ENCODE assay signal across 7 cellular contexts in genomic region chr6:31493550-31493874, GRCh38. TPM values are rescaled to one million over a fixed set of nuclear protein-coding genes. Genes with fewer than 3 reads are reported as not detected.
DNase-seq lines count a peak whose midpoint lies in the region; FAIRE-seq and TF ChIP-seq lines count a peak whose summit lies in the region.
"Not testable (repeated sequence)": the region's sequence is repeated elsewhere in the genome, so short reads cannot be mapped to it uniquely, and the experiment has no call there.
"Had no signal": no experiment of that assay in that cellular context is flagged by ENCODE, and none has a peak within 500 bp of the region (broad histone marks: within the 10 kb centered on the region; RNA-seq: fewer than 3 reads in every experiment).

No MANE protein-coding gene starts in this region.

- H3K4me2 ChIP-seq in OCI-LY1 (ENCODE audit: low read length) = peak overlapping the region; percentile 84
- H3K4me2 ChIP-seq in endothelial cell of umbilical vein (ENCODE audit: insufficient read depth, low read length) = peak overlapping the region; percentile 89

- POLR2A ChIA-PET in CD8-positive, alpha-beta memory T cell (lab: Charles Lee) = interaction anchor here (0.6 to 0.9 kb wide), 2 partner anchors 48 to 1824 kb away, joined by 3 read pairs; partner anchors contain the start of genes DDX39B and ZBTB22
- POLR2A ChIA-PET in endothelial cell of umbilical vein (lab: Charles Lee) = interaction anchor here (1.3 kb wide), 1 partner anchor 48 kb away, joined by 6 read pairs; the partner anchor contains the start of gene DDX39B

- H3K9ac ChIP-seq in OCI-LY1 (ENCODE audit: low read length) (peak overlapping the region; percentile 91), endothelial cell of umbilical vein (replicated peaks; ENCODE audit: extremely low read depth, insufficient read depth, low read length) (peak overlapping the region; percentile 75)

- H3K4me3 ChIP-seq in CD8-positive, alpha-beta memory T cell (ENCODE audit: low read length) = peak overlapping the region; percentile 93
- H3K4me3 ChIP-seq in OCI-LY1 (ENCODE audit: low read depth, low read length, poor library complexity, severe bottlenecking) = peak overlapping the region; percentile 95
- H3K4me3 ChIP-seq in endothelial cell of umbilical vein (replicated peaks in 1 of 3; ENCODE audit: insufficient read depth in 1 of 3, low read depth in 1 of 3, low read length in 3 of 3) = peak overlapping the region in 1 of 3 experiments; percentile 84
- peak overlapping the region; percentile 65 for H3K4me3 ChIP-seq in mesodermal cell (ENCODE audit: extremely low read depth, insufficient read depth, low read length, poor library complexity, severe bottlenecking)

- H3F3A ChIP-seq in OCI-LY1 (ENCODE audit: insufficient read depth, low read length) = not testable (repeated sequence)

- not testable (repeated sequence) for H3K36me3 ChIP-seq in CD8-positive, alpha-beta memory T cell (ENCODE audit: insufficient read depth, low read length); OCI-LY1 (ENCODE audit: insufficient read depth, low read length); endothelial cell of umbilical vein (ENCODE audit: control insufficient read depth in 2 of 2, extremely low read depth in 1 of 2, insufficient read depth in 2 of 2, low read length in 2 of 2); mesodermal cell (ENCODE audit: control insufficient read depth, insufficient read depth, low read length)

- dilution Hi-C loops in endothelial cell of umbilical vein (cut with MboI; ENCODE audit: extremely low pct_ligation_motif_present, low sequenced_read_pairs) = not testable (repeated sequence)

- H3K4me1 ChIP-seq in CD8-positive, alpha-beta memory T cell (ENCODE audit: insufficient read depth, low read length) = peaks cover 27% of the 10 kb centered on the region
- H3K4me1 ChIP-seq in OCI-LY1 (ENCODE audit: insufficient read depth, low read length, severe bottlenecking) = peaks cover 44% of the 10 kb centered on the region
- H3K4me1 ChIP-seq in endothelial cell of umbilical vein (ENCODE audit: control insufficient read depth, extremely low read depth, insufficient read depth, low read length) = peaks cover 20% of the 10 kb centered on the region
- not testable (repeated sequence) for H3K4me1 ChIP-seq in mesodermal cell (ENCODE audit: control insufficient read depth, insufficient read depth, low read length, poor library complexity, severe bottlenecking)

- not testable (repeated sequence) for TF ChIP-seq CTCF in OCI-LY1 (IDR thresholded peaks at IDR 0.05; ENCODE audit: low read length); endothelial cell of umbilical vein (IDR thresholded peaks at IDR 0.05; ENCODE audit: extremely low read depth in 1 of 2, insufficient read depth in 1 of 2, low read depth in 1 of 2, low read length in 2 of 2)

- intact Hi-C loops in activated naive CD4-positive, alpha-beta T cell treated with anti-CD3 and anti-CD28 coated beads for 36 hours (cut with micrococcal nuclease) = loop anchor here (1.0 to 10.0 kb wide), 6 partner anchors 54 to 701 kb away; partner anchors contain the start of genes GPSM3, NFKBIL1, PBX2 and PRRC2A
- intact Hi-C loops in endothelial cell of umbilical vein (cut with micrococcal nuclease) = loop anchor here (2.0 to 5.0 kb wide), 4 partner anchors 93 to 339 kb away; partner anchors contain the start of genes C6orf47, GPANK1 and PRRC2A

- H3K9me3 ChIP-seq in CD8-positive, alpha-beta memory T cell (ENCODE audit: low read length); OCI-LY1 (ENCODE audit: low read length); endothelial cell of umbilical vein (replicated peaks; ENCODE audit: control insufficient read depth, insufficient read depth, low read length); mesodermal cell (ENCODE audit: control insufficient read depth, low read length): not testable (repeated sequence)

- peaks cover 0 to 10% (median 0%) of the 10 kb centered on the region in 3 donors for H3K36me3 Mint-ChIP-seq in CD8-positive, alpha-beta memory T cell
- not testable (repeated sequence) for H3K36me3 Mint-ChIP-seq in activated naive CD4-positive, alpha-beta T cell treated with anti-CD3 and anti-CD28 coated beads for 36 hours (ENCODE audit: low read depth); stimulated activated naive CD8-positive, alpha-beta T cell treated with anti-CD3 and anti-CD28 coated beads, Interleukin-15, Interleukin-2, amounts not matched to agents 100 ng/mL and 50 ng/mL, for 24 hours (ENCODE audit: low read depth)

- WGBS in mesodermal cell (ENCODE audit: insufficient coverage in 2 of 2), 2 experiments = 0% methylated on average over 1 to 2 of the region's 2 CpGs

- not testable (repeated sequence) for H3K9me2 ChIP-seq in OCI-LY1 (ENCODE audit: low read depth, low read length)

- not testable (repeated sequence) for H3K27me3 Mint-ChIP-seq in CD8-positive, alpha-beta memory T cell; activated naive CD4-positive, alpha-beta T cell treated with anti-CD3 and anti-CD28 coated beads for 36 hours (ENCODE audit: low read depth); stimulated activated naive CD8-positive, alpha-beta T cell treated with anti-CD3 and anti-CD28 coated beads, Interleukin-15, Interleukin-2, amounts not matched to agents 100 ng/mL and 50 ng/mL, for 24 hours

- DNase-seq in CD8-positive, alpha-beta memory T cell; activated naive CD4-positive, alpha-beta T cell treated with anti-CD3 and anti-CD28 coated beads for 36 hours; endothelial cell of umbilical vein (ENCODE audit: low read depth, low spot score): not testable (repeated sequence)

- CTCF ChIA-PET in CD8-positive, alpha-beta memory T cell (lab: Charles Lee) = interaction anchor here (0.7 to 3.8 kb wide), 10 partner anchors 10 to 159 kb away, joined by 3 to 57 read pairs (median 5); partner anchors contain the start of genes BAG6 and DDX39B
- CTCF ChIA-PET in activated naive CD4-positive, alpha-beta T cell treated with anti-CD3 and anti-CD28 coated beads for 36 hours (lab: Charles Lee) = interaction anchor here (1.2 to 6.1 kb wide), 9 partner anchors 20 to 105 kb away, joined by 3 to 48 read pairs (median 5); partner anchors contain the start of genes DDX39B, LTB and NCR3
- CTCF ChIA-PET in endothelial cell of umbilical vein (lab: Charles Lee) = interaction anchor here (1.0 to 4.4 kb wide), 13 partner anchors 17 to 104 kb away, joined by 3 to 45 read pairs (median 6); partner anchors contain the start of genes ATP6V1G2, DDX39B, MCCD1 and NFKBIL1

- H3K79me2 ChIP-seq in OCI-LY1 (ENCODE audit: insufficient read depth, low read length) (peaks cover 12% of the 10 kb centered on the region), endothelial cell of umbilical vein (ENCODE audit: control insufficient read depth, insufficient read depth, low read length) (peaks cover 25% of the 10 kb centered on the region)

- H3K9me3 Mint-ChIP-seq in CD8-positive, alpha-beta memory T cell; activated naive CD4-positive, alpha-beta T cell treated with anti-CD3 and anti-CD28 coated beads for 36 hours; stimulated activated naive CD8-positive, alpha-beta T cell treated with anti-CD3 and anti-CD28 coated beads, Interleukin-15, Interleukin-2, amounts not matched to agents 100 ng/mL and 50 ng/mL, for 24 hours: not testable (repeated sequence)

- not testable (repeated sequence) for H2AFZ ChIP-seq in OCI-LY1 (ENCODE audit: low read length); endothelial cell of umbilical vein (ENCODE audit: low read depth, low read length)

- H3K4me1 Mint-ChIP-seq in CD8-positive, alpha-beta memory T cell = peaks cover 42 to 56% (median 53%) of the 10 kb centered on the region in 3 donors
- H3K4me1 Mint-ChIP-seq in activated naive CD4-positive, alpha-beta T cell treated with anti-CD3 and anti-CD28 coated beads for 36 hours (ENCODE audit: low read depth) = peaks cover 37% of the 10 kb centered on the region
- peaks cover 40% of the 10 kb centered on the region for H3K4me1 Mint-ChIP-seq in stimulated activated naive CD8-positive, alpha-beta T cell treated with anti-CD3 and anti-CD28 coated beads, Interleukin-15, Interleukin-2, amounts not matched to agents 100 ng/mL and 50 ng/mL, for 24 hours (ENCODE audit: low read depth)

- H3K9me1 ChIP-seq in endothelial cell of umbilical vein (replicated peaks; ENCODE audit: control insufficient read depth, extremely low read depth, insufficient read depth, low read length) = not testable (repeated sequence)

- not testable (repeated sequence) for BruUV-seq in endothelial cell of umbilical vein (replicated peaks; lab: Mats Ljungman, UMichigan)

- H3K27ac ChIP-seq in CD8-positive, alpha-beta memory T cell (ENCODE audit: low read depth, low read length) = peak overlapping the region; percentile 81
- H3K27ac ChIP-seq in OCI-LY1 (ENCODE audit: low read depth, low read length, poor library complexity, severe bottlenecking) = peak overlapping the region; percentile 82
- not testable (repeated sequence) for H3K27ac ChIP-seq in endothelial cell of umbilical vein (ENCODE audit: insufficient read depth, low read depth, low read length); mesodermal cell (ENCODE audit: low read depth, low read length, severe bottlenecking)

- H3K27ac Mint-ChIP-seq in CD8-positive, alpha-beta memory T cell = peak overlapping the region; percentile 45 to 97 (median 88)
- H3K27ac Mint-ChIP-seq in activated naive CD4-positive, alpha-beta T cell treated with anti-CD3 and anti-CD28 coated beads for 36 hours = peak overlapping the region; percentile 90
- peak overlapping the region; percentile 87 for H3K27ac Mint-ChIP-seq in stimulated activated naive CD8-positive, alpha-beta T cell treated with anti-CD3 and anti-CD28 coated beads, Interleukin-15, Interleukin-2, amounts not matched to agents 100 ng/mL and 50 ng/mL, for 24 hours

- not testable (repeated sequence) for TF ChIP-seq POLR2A in endothelial cell of umbilical vein (IDR thresholded peaks at IDR 0.05; ENCODE audit: low read depth, low read length)

- H4K20me1 ChIP-seq in OCI-LY1 (ENCODE audit: insufficient read depth, low read length); endothelial cell of umbilical vein (replicated peaks; ENCODE audit: control insufficient read depth, extremely low read depth, insufficient read depth, low read length): not testable (repeated sequence)

- peak overlapping the region; percentile 78 to 99 (median 93) for H3K4me3 Mint-ChIP-seq in CD8-positive, alpha-beta memory T cell
- peak overlapping the region; percentile 89 for H3K4me3 Mint-ChIP-seq in activated naive CD4-positive, alpha-beta T cell treated with anti-CD3 and anti-CD28 coated beads for 36 hours
- H3K4me3 Mint-ChIP-seq in stimulated activated naive CD8-positive, alpha-beta T cell treated with anti-CD3 and anti-CD28 coated beads, Interleukin-15, Interleukin-2, amounts not matched to agents 100 ng/mL and 50 ng/mL, for 24 hours = peak overlapping the region; percentile 91

- not testable (repeated sequence) for H3K27me3 ChIP-seq in CD8-positive, alpha-beta memory T cell (ENCODE audit: insufficient read depth, low read length, poor library complexity, severe bottlenecking); OCI-LY1 (ENCODE audit: insufficient read depth, low read length); endothelial cell of umbilical vein (ENCODE audit: control insufficient read depth in 2 of 2, insufficient read depth in 2 of 2, low read length in 2 of 2)

- not testable (repeated sequence) for FAIRE-seq in endothelial cell of umbilical vein (lab: Jason Lieb, UNC)

RNA-seq across cellular contexts. Expression of gene MICB, which starts 4.4 kb away (rescaled TPM):
- total RNA-seq in CD8-positive, alpha-beta memory T cell = 10 to 100 TPM; 21.9 to 22.3 TPM
- 12.0 TPM for polyA plus RNA-seq in CD8-positive, alpha-beta memory T cell
- 10 to 100 TPM; 21.4 to 22.6 TPM for total RNA-seq in activated naive CD4-positive, alpha-beta T cell treated with anti-CD3 and anti-CD28 coated beads for 36 hours
- total RNA-seq in endothelial cell of umbilical vein = 25.9 and 36.3 TPM in 2 replicates
- polyA plus RNA-seq in endothelial cell of umbilical vein = 32.8 and 35.7 TPM in 2 replicates
- 23.2 and 24.5 TPM in 2 replicates for polyA plus RNA-seq in endothelial cell of umbilical vein (2011; cell fraction: cytosol; rRNA removed)
- 20.7 and 21.0 TPM in 2 replicates for polyA plus RNA-seq in endothelial cell of umbilical vein (2011; cell fraction: nucleus; rRNA removed)
- 18.4 and 26.2 TPM in 2 replicates for polyA plus RNA-seq in endothelial cell of umbilical vein (2012)
- 36.5 and 43.9 TPM in 2 replicates for polyA minus RNA-seq in endothelial cell of umbilical vein
- 17.6 TPM for polyA minus RNA-seq in endothelial cell of umbilical vein (2011; cell fraction: cytosol; rRNA and poly(A)+ RNA removed)
- polyA minus RNA-seq in endothelial cell of umbilical vein (2011; cell fraction: nucleus; rRNA and poly(A)+ RNA removed) = 8.9 and 9.9 TPM in 2 replicates
- 6.9 TPM for polyA plus RNA-seq in mesodermal cell (2013, experiment 1 of 2)
- polyA plus RNA-seq in mesodermal cell (2013, experiment 2 of 2) = 5.7 TPM

RNA-seq across cellular contexts. Expression of gene MCCD1, which starts 35.2 kb away (rescaled TPM):
- not detected for total RNA-seq in CD8-positive, alpha-beta memory T cell
- polyA plus RNA-seq in CD8-positive, alpha-beta memory T cell = not detected
- not detected for total RNA-seq in activated naive CD4-positive, alpha-beta T cell treated with anti-CD3 and anti-CD28 coated beads for 36 hours
- total RNA-seq in endothelial cell of umbilical vein = not detected in 2 replicates
- not detected in 2 replicates for polyA plus RNA-seq in endothelial cell of umbilical vein
- not detected in 2 replicates for polyA plus RNA-seq in endothelial cell of umbilical vein (2011; cell fraction: cytosol; rRNA removed)
- not detected in 2 replicates for polyA plus RNA-seq in endothelial cell of umbilical vein (2011; cell fraction: nucleus; rRNA removed)
- not detected in 2 replicates for polyA plus RNA-seq in endothelial cell of umbilical vein (2012)
- polyA minus RNA-seq in endothelial cell of umbilical vein = not detected in 2 replicates
- not detected for polyA minus RNA-seq in endothelial cell of umbilical vein (2011; cell fraction: cytosol; rRNA and poly(A)+ RNA removed)
- polyA minus RNA-seq in endothelial cell of umbilical vein (2011; cell fraction: nucleus; rRNA and poly(A)+ RNA removed) = not detected in 2 replicates
- not detected for polyA plus RNA-seq in mesodermal cell (2013, experiment 1 of 2)
- polyA plus RNA-seq in mesodermal cell (2013, experiment 2 of 2) = not detected
- total RNA-seq: pulmonary artery endothelial cell had no signal

RNA-seq across cellular contexts. Expression of gene DDX39B, which starts 48.3 kb away (rescaled TPM):
- 100 to 1,000 TPM; 643 to 658 TPM for total RNA-seq in CD8-positive, alpha-beta memory T cell
- 85.7 TPM for polyA plus RNA-seq in CD8-positive, alpha-beta memory T cell
- 100 to 1,000 TPM; 600 to 624 TPM for total RNA-seq in activated naive CD4-positive, alpha-beta T cell treated with anti-CD3 and anti-CD28 coated beads for 36 hours
- total RNA-seq in endothelial cell of umbilical vein = 453 and 481 TPM in 2 replicates
- polyA plus RNA-seq in endothelial cell of umbilical vein = 722 and 766 TPM in 2 replicates
- 462 and 465 TPM in 2 replicates for polyA plus RNA-seq in endothelial cell of umbilical vein (2011; cell fraction: cytosol; rRNA removed)
- polyA plus RNA-seq in endothelial cell of umbilical vein (2011; cell fraction: nucleus; rRNA removed) = 1,430 and 1,543 TPM in 2 replicates
- 283 and 357 TPM in 2 replicates for polyA plus RNA-seq in endothelial cell of umbilical vein (2012)
- 941 and 1,099 TPM in 2 replicates for polyA minus RNA-seq in endothelial cell of umbilical vein
- 284 TPM for polyA minus RNA-seq in endothelial cell of umbilical vein (2011; cell fraction: cytosol; rRNA and poly(A)+ RNA removed)
- 394 and 502 TPM in 2 replicates for polyA minus RNA-seq in endothelial cell of umbilical vein (2011; cell fraction: nucleus; rRNA and poly(A)+ RNA removed)
- 487 TPM for polyA plus RNA-seq in mesodermal cell (2013, experiment 1 of 2)
- polyA plus RNA-seq in mesodermal cell (2013, experiment 2 of 2) = 446 TPM

RNA-seq across cellular contexts. Expression of gene ATP6V1G2, which starts 52.9 kb away (rescaled TPM):
- 1 to 10 TPM in 1 of 2 experiments, under 1 TPM in 1; 0.94 to 2.0 TPM for total RNA-seq in CD8-positive, alpha-beta memory T cell
- polyA plus RNA-seq in CD8-positive, alpha-beta memory T cell = 1.4 TPM
- 1 to 10 TPM; 1.2 to 1.4 TPM for total RNA-seq in activated naive CD4-positive, alpha-beta T cell treated with anti-CD3 and anti-CD28 coated beads for 36 hours
- total RNA-seq in endothelial cell of umbilical vein = 0.84 and 1.4 TPM in 2 replicates
- 0.64 and 0.70 TPM in 2 replicates for polyA plus RNA-seq in endothelial cell of umbilical vein
- polyA plus RNA-seq in endothelial cell of umbilical vein (2011; cell fraction: cytosol; rRNA removed) = 0.63 and 0.66 TPM in 2 replicates
- polyA plus RNA-seq in endothelial cell of umbilical vein (2011; cell fraction: nucleus; rRNA removed) = 2.7 and 4.2 TPM in 2 replicates
- 0.49 and 0.70 TPM in 2 replicates for polyA plus RNA-seq in endothelial cell of umbilical vein (2012)
- 0.15 and 3.6 TPM in 2 replicates for polyA minus RNA-seq in endothelial cell of umbilical vein
- not detected for polyA minus RNA-seq in endothelial cell of umbilical vein (2011; cell fraction: cytosol; rRNA and poly(A)+ RNA removed)
- polyA minus RNA-seq in endothelial cell of umbilical vein (2011; cell fraction: nucleus; rRNA and poly(A)+ RNA removed) = 1.1 and 1.5 TPM in 2 replicates
- 5.5 TPM for polyA plus RNA-seq in mesodermal cell (2013, experiment 1 of 2)
- polyA plus RNA-seq in mesodermal cell (2013, experiment 2 of 2) = 5.0 TPM

RNA-seq across cellular contexts. Expression of gene NFKBIL1, which starts 53.9 kb away (rescaled TPM):
- total RNA-seq in CD8-positive, alpha-beta memory T cell = 10 to 100 TPM; 13.5 to 13.8 TPM
- polyA plus RNA-seq in CD8-positive, alpha-beta memory T cell = 6.9 TPM
- 10 to 100 TPM; 20.4 to 20.6 TPM for total RNA-seq in activated naive CD4-positive, alpha-beta T cell treated with anti-CD3 and anti-CD28 coated beads for 36 hours
- total RNA-seq in endothelial cell of umbilical vein = 14.6 and 15.5 TPM in 2 replicates
- 9.9 and 14.2 TPM in 2 replicates for polyA plus RNA-seq in endothelial cell of umbilical vein
- 7.1 and 11.2 TPM in 2 replicates for polyA plus RNA-seq in endothelial cell of umbilical vein (2011; cell fraction: cytosol; rRNA removed)
- 8.1 and 8.5 TPM in 2 replicates for polyA plus RNA-seq in endothelial cell of umbilical vein (2011; cell fraction: nucleus; rRNA removed)
- polyA plus RNA-seq in endothelial cell of umbilical vein (2012) = 8.4 and 10.2 TPM in 2 replicates
- polyA minus RNA-seq in endothelial cell of umbilical vein = 5.2 TPM in 2 replicates
- 13.5 TPM for polyA minus RNA-seq in endothelial cell of umbilical vein (2011; cell fraction: cytosol; rRNA and poly(A)+ RNA removed)
- polyA minus RNA-seq in endothelial cell of umbilical vein (2011; cell fraction: nucleus; rRNA and poly(A)+ RNA removed) = 2.8 and 9.3 TPM in 2 replicates
- 23.5 TPM for polyA plus RNA-seq in mesodermal cell (2013, experiment 1 of 2)
- 22.6 TPM for polyA plus RNA-seq in mesodermal cell (2013, experiment 2 of 2)
